1 cellular context compared by ENCODE assay signal in the genomic region with DNA sequence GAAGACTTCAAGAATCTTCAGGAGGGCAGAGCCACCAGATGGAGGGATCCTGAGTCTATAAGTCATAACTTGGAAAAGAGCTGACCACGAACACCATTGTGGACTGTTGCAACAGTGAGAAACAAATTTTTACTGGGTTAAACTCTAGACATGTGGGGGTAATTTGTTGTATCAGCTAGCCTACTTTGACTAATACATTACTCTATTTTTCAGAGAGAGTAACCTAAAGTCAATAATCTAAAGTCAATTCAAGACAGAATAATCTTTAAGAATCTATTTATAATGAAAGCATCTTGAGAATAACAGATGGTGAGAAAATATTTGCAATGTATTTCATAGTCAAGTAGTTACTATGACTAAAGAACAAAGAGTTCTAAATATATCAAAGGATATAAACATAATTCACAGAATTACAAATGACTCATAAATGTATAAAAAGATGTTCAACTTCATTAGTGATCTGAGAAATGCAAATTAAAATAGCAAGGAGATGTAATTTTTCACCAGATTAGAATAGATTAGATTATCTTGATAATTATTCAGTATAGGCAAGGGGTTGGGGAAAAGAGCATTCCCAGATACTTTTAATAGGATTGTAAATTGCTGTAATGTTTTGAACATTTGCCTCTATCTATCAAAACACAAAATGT.
TF ChIP-seq lines count a peak whose summit lies in the region.

No MANE protein-coding gene starts in this region.

TF ChIP-seq in SK-N-SH treated with all-trans-retinoic acid at 6 μM for 48 hours, 23 proteins besides CTCF, POLR2A, EP300 and RAD21 (continued from another document):
- TF ChIP-seq, protein P1, sequence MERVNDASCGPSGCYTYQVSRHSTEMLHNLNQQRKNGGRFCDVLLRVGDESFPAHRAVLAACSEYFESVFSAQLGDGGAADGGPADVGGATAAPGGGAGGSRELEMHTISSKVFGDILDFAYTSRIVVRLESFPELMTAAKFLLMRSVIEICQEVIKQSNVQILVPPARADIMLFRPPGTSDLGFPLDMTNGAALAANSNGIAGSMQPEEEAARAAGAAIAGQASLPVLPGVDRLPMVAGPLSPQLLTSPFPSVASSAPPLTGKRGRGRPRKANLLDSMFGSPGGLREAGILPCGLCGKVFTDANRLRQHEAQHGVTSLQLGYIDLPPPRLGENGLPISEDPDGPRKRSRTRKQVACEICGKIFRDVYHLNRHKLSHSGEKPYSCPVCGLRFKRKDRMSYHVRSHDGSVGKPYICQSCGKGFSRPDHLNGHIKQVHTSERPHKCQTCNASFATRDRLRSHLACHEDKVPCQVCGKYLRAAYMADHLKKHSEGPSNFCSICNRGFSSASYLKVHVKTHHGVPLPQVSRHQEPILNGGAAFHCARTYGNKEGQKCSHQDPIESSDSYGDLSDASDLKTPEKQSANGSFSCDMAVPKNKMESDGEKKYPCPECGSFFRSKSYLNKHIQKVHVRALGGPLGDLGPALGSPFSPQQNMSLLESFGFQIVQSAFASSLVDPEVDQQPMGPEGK (CRISPR knock-in tag; IDR thresholded peaks at IDR 0.05; ENCODE audit: borderline replicate concordance), result no peak
